ENCODE assay signal across 15 cellular contexts in genomic region chr4:66187175-66187720, GRCh38.
A peak's percentile ranks its signal among the peaks of the same experiment; 100 is the strongest.
DNase-seq lines count a peak whose midpoint lies in the region; TF ChIP-seq lines count a peak whose summit lies in the region.
"Had no signal": no experiment of that assay in that cellular context is flagged by ENCODE, and none has a peak within 500 bp of the region (broad histone marks: within the 10 kb centered on the region; RNA-seq: fewer than 3 reads in every experiment).

No MANE protein-coding gene starts in this region.

- DNase-seq in D341Med (ENCODE audit: low spot score) (peak; percentile 12), GM06990 (ENCODE audit: extremely low read depth, insufficient read length) (peak; percentile 0), NCI-H69 (lab: John Stamatoyannopoulos, UW) (peak; percentile 53), myocyte (ENCODE audit: low read depth) (peak; percentile 5), GDM1 (lab: John Stamatoyannopoulos, UW) (no peak), DMS79 treated with DMSO at 0.1 percent for 48 hours (lab: John Stamatoyannopoulos, UW) (no peak), HuH-7.5 (ENCODE audit: low spot score) (no peak)
- DNase-seq: BE2C; CD4-positive, alpha-beta T cell; EL; NCI-H1092 treated with DMSO at 0.1 percent for 48 hours; NCI-H1694 treated with DMSO at 0.1 percent for 48 hours; NCI-H446; T-helper 9 cell had no signal

- TF ChIP-seq CTCF in GM06990 (IDR thresholded peaks at IDR 0.05; ENCODE audit: insufficient read depth, low read length, poor library complexity, severe bottlenecking), result no peak

- no peaks in the 10 kb centered on the region for H3K27me3 ChIP-seq in GM06990 (replicated peaks; ENCODE audit: control insufficient read depth, insufficient read depth, low read length)
- H3K27me3 ChIP-seq: BE2C had no signal

- H3K4me3 ChIP-seq in GM06990 (replicated peaks; ENCODE audit: low read depth, low read length), result no peak overlapping the region
- H3K4me3 ChIP-seq: SK-N-MC had no signal

- H3K36me3 ChIP-seq in GM06990 (ENCODE audit: control insufficient read depth, insufficient read depth, low read length), result no peaks in the 10 kb centered on the region
- H3K36me3 ChIP-seq: BE2C had no signal

Comparison
In these comparisons a context has a peak if more than half of its experiments do, and no peak if none do; other contexts are left out.
1. DNase-seq: peak in D341Med (single experiment), GM06990 (single experiment), NCI-H69 (single experiment) and myocyte (single experiment); none in GDM1 (single experiment), DMS79 treated with DMSO at 0.1 percent for 48 hours (single experiment) and HuH-7.5 (single experiment).